ENCODE assay signal across 2 cellular contexts in the genomic region with DNA sequence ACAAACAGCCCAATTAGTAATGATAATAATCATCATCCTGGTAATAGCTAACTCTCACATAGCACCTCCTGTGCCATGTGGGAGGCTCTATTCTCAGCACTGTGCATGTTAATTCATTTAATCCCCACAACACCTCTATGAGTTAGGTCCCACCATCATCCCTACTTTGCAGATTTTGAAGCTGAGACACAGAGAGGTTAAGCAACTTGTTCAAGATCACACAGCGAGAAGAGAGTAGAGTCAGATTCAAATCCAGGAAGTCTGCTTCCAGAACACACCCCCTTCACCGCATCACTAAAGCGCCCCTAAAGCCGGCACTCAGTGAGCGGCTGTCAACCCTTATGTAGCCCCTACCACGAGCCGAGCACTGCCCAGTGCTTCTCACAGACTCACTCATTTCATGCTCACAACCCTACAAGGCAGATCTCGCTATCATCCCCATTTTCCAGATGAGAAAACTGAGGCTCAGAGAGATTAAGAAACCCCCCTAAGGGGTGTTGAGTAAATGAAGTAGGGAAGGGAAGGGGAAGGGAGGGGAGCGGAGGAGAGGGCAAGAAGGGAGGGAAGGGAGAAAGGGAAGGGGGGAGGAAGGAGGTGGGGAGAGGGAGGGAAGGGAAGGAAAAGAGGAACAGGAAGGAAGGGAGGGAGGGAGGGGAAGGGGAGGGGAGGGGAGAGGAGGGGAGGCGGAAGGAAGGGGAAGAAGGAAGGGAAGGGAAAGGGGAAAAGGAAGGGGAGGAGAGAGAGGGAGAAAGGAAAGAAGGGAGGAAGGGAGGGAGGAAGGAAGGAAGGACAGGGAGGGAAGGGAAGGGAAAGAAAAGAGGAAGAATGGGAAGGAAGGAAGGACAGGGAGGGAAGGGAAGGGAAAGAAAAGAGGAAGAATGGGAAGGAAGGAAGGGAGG.
TF ChIP-seq lines count a peak whose summit lies in the region.

No MANE protein-coding gene starts in this region.

TF ChIP-seq in HEK293, 187 proteins besides CTCF, POLR2A, EP300 and RAD21 (continued from another document):
- TF ChIP-seq, protein P1, sequence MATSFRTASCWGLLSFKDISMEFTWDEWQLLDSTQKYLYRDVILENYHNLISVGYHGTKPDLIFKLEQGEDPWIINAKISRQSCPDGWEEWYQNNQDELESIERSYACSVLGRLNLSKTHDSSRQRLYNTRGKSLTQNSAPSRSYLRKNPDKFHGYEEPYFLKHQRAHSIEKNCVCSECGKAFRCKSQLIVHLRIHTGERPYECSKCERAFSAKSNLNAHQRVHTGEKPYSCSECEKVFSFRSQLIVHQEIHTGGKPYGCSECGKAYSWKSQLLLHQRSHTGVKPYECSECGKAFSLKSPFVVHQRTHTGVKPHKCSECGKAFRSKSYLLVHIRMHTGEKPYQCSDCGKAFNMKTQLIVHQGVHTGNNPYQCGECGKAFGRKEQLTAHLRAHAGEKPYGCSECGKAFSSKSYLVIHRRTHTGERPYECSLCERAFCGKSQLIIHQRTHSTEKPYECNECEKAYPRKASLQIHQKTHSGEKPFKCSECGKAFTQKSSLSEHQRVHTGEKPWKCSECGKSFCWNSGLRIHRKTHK (tag by site-specific recombination; IDR thresholded peaks at IDR 0.05), result no peak
- TF ChIP-seq BCL11A (tag by site-specific recombination; IDR thresholded peaks at IDR 0.05; ENCODE audit: low read depth), result no peak
- no peak for TF ChIP-seq ZNF223 (tag by site-specific recombination; IDR thresholded peaks at IDR 0.05)
- TF ChIP-seq ZNF366 (tag by site-specific recombination; conservative IDR thresholded peaks at IDR 0.05), result peak; percentile 62; the same call in 1 of the 2 replicates
- TF ChIP-seq, protein P2, sequence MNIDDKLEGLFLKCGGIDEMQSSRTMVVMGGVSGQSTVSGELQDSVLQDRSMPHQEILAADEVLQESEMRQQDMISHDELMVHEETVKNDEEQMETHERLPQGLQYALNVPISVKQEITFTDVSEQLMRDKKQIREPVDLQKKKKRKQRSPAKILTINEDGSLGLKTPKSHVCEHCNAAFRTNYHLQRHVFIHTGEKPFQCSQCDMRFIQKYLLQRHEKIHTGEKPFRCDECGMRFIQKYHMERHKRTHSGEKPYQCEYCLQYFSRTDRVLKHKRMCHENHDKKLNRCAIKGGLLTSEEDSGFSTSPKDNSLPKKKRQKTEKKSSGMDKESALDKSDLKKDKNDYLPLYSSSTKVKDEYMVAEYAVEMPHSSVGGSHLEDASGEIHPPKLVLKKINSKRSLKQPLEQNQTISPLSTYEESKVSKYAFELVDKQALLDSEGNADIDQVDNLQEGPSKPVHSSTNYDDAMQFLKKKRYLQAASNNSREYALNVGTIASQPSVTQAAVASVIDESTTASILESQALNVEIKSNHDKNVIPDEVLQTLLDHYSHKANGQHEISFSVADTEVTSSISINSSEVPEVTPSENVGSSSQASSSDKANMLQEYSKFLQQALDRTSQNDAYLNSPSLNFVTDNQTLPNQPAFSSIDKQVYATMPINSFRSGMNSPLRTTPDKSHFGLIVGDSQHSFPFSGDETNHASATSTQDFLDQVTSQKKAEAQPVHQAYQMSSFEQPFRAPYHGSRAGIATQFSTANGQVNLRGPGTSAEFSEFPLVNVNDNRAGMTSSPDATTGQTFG (tag by site-specific recombination; IDR thresholded peaks at IDR 0.05; ENCODE audit: borderline replicate concordance), result no peak
- TF ChIP-seq ZNF701 (tag by site-specific recombination; IDR thresholded peaks at IDR 0.05), result no peak

TF ChIP-seq in K562, 482 proteins besides CTCF, POLR2A, EP300 and RAD21 (continued from another document and continues in another):
- TF ChIP-seq, protein P3, sequence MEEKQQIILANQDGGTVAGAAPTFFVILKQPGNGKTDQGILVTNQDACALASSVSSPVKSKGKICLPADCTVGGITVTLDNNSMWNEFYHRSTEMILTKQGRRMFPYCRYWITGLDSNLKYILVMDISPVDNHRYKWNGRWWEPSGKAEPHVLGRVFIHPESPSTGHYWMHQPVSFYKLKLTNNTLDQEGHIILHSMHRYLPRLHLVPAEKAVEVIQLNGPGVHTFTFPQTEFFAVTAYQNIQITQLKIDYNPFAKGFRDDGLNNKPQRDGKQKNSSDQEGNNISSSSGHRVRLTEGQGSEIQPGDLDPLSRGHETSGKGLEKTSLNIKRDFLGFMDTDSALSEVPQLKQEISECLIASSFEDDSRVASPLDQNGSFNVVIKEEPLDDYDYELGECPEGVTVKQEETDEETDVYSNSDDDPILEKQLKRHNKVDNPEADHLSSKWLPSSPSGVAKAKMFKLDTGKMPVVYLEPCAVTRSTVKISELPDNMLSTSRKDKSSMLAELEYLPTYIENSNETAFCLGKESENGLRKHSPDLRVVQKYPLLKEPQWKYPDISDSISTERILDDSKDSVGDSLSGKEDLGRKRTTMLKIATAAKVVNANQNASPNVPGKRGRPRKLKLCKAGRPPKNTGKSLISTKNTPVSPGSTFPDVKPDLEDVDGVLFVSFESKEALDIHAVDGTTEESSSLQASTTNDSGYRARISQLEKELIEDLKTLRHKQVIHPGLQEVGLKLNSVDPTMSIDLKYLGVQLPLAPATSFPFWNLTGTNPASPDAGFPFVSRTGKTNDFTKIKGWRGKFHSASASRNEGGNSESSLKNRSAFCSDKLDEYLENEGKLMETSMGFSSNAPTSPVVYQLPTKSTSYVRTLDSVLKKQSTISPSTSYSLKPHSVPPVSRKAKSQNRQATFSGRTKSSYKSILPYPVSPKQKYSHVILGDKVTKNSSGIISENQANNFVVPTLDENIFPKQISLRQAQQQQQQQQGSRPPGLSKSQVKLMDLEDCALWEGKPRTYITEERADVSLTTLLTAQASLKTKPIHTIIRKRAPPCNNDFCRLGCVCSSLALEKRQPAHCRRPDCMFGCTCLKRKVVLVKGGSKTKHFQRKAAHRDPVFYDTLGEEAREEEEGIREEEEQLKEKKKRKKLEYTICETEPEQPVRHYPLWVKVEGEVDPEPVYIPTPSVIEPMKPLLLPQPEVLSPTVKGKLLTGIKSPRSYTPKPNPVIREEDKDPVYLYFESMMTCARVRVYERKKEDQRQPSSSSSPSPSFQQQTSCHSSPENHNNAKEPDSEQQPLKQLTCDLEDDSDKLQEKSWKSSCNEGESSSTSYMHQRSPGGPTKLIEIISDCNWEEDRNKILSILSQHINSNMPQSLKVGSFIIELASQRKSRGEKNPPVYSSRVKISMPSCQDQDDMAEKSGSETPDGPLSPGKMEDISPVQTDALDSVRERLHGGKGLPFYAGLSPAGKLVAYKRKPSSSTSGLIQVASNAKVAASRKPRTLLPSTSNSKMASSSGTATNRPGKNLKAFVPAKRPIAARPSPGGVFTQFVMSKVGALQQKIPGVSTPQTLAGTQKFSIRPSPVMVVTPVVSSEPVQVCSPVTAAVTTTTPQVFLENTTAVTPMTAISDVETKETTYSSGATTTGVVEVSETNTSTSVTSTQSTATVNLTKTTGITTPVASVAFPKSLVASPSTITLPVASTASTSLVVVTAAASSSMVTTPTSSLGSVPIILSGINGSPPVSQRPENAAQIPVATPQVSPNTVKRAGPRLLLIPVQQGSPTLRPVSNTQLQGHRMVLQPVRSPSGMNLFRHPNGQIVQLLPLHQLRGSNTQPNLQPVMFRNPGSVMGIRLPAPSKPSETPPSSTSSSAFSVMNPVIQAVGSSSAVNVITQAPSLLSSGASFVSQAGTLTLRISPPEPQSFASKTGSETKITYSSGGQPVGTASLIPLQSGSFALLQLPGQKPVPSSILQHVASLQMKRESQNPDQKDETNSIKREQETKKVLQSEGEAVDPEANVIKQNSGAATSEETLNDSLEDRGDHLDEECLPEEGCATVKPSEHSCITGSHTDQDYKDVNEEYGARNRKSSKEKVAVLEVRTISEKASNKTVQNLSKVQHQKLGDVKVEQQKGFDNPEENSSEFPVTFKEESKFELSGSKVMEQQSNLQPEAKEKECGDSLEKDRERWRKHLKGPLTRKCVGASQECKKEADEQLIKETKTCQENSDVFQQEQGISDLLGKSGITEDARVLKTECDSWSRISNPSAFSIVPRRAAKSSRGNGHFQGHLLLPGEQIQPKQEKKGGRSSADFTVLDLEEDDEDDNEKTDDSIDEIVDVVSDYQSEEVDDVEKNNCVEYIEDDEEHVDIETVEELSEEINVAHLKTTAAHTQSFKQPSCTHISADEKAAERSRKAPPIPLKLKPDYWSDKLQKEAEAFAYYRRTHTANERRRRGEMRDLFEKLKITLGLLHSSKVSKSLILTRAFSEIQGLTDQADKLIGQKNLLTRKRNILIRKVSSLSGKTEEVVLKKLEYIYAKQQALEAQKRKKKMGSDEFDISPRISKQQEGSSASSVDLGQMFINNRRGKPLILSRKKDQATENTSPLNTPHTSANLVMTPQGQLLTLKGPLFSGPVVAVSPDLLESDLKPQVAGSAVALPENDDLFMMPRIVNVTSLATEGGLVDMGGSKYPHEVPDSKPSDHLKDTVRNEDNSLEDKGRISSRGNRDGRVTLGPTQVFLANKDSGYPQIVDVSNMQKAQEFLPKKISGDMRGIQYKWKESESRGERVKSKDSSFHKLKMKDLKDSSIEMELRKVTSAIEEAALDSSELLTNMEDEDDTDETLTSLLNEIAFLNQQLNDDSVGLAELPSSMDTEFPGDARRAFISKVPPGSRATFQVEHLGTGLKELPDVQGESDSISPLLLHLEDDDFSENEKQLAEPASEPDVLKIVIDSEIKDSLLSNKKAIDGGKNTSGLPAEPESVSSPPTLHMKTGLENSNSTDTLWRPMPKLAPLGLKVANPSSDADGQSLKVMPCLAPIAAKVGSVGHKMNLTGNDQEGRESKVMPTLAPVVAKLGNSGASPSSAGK (IDR thresholded peaks at IDR 0.05), result no peak
- TF ChIP-seq PHF21A (IDR thresholded peaks at IDR 0.05; ENCODE audit: borderline replicate concordance, low read depth), result no peak
- TF ChIP-seq, protein P4, sequence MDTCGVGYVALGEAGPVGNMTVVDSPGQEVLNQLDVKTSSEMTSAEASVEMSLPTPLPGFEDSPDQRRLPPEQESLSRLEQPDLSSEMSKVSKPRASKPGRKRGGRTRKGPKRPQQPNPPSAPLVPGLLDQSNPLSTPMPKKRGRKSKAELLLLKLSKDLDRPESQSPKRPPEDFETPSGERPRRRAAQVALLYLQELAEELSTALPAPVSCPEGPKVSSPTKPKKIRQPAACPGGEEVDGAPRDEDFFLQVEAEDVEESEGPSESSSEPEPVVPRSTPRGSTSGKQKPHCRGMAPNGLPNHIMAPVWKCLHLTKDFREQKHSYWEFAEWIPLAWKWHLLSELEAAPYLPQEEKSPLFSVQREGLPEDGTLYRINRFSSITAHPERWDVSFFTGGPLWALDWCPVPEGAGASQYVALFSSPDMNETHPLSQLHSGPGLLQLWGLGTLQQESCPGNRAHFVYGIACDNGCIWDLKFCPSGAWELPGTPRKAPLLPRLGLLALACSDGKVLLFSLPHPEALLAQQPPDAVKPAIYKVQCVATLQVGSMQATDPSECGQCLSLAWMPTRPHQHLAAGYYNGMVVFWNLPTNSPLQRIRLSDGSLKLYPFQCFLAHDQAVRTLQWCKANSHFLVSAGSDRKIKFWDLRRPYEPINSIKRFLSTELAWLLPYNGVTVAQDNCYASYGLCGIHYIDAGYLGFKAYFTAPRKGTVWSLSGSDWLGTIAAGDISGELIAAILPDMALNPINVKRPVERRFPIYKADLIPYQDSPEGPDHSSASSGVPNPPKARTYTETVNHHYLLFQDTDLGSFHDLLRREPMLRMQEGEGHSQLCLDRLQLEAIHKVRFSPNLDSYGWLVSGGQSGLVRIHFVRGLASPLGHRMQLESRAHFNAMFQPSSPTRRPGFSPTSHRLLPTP (IDR thresholded peaks at IDR 0.05; ENCODE audit: borderline replicate concordance, extremely low read depth, insufficient read length), result no peak
- TF ChIP-seq NCOA2 (IDR thresholded peaks at IDR 0.05; ENCODE audit: partially characterized antibody in 2 of 2), result no peak
- TF ChIP-seq COPS2 (conservative IDR thresholded peaks at IDR 0.05), result no peak
- TF ChIP-seq, protein P5, sequence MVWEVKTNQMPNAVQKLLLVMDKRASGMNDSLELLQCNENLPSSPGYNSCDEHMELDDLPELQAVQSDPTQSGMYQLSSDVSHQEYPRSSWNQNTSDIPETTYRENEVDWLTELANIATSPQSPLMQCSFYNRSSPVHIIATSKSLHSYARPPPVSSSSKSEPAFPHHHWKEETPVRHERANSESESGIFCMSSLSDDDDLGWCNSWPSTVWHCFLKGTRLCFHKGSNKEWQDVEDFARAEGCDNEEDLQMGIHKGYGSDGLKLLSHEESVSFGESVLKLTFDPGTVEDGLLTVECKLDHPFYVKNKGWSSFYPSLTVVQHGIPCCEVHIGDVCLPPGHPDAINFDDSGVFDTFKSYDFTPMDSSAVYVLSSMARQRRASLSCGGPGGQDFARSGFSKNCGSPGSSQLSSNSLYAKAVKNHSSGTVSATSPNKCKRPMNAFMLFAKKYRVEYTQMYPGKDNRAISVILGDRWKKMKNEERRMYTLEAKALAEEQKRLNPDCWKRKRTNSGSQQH (CRISPR knock-in tag; IDR thresholded peaks at IDR 0.05), result no peak
- TF ChIP-seq, protein P6, sequence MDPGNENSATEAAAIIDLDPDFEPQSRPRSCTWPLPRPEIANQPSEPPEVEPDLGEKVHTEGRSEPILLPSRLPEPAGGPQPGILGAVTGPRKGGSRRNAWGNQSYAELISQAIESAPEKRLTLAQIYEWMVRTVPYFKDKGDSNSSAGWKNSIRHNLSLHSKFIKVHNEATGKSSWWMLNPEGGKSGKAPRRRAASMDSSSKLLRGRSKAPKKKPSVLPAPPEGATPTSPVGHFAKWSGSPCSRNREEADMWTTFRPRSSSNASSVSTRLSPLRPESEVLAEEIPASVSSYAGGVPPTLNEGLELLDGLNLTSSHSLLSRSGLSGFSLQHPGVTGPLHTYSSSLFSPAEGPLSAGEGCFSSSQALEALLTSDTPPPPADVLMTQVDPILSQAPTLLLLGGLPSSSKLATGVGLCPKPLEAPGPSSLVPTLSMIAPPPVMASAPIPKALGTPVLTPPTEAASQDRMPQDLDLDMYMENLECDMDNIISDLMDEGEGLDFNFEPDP (CRISPR knock-in tag; IDR thresholded peaks at IDR 0.05), result no peak
- TF ChIP-seq, protein P7, sequence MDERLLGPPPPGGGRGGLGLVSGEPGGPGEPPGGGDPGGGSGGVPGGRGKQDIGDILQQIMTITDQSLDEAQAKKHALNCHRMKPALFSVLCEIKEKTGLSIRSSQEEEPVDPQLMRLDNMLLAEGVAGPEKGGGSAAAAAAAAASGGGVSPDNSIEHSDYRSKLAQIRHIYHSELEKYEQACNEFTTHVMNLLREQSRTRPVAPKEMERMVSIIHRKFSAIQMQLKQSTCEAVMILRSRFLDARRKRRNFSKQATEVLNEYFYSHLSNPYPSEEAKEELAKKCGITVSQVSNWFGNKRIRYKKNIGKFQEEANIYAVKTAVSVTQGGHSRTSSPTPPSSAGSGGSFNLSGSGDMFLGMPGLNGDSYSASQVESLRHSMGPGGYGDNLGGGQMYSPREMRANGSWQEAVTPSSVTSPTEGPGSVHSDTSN (CRISPR knock-in tag; IDR thresholded peaks at IDR 0.05; ENCODE audit: low read depth), result no peak
- TF ChIP-seq, protein P7 (tag; conservative IDR thresholded peaks at IDR 0.05; ENCODE audit: low read depth), result no peak
- no peak for TF ChIP-seq BDP1 (IDR thresholded peaks at IDR 0.05; ENCODE audit: insufficient read depth, insufficient read length)
- TF ChIP-seq, protein P8, sequence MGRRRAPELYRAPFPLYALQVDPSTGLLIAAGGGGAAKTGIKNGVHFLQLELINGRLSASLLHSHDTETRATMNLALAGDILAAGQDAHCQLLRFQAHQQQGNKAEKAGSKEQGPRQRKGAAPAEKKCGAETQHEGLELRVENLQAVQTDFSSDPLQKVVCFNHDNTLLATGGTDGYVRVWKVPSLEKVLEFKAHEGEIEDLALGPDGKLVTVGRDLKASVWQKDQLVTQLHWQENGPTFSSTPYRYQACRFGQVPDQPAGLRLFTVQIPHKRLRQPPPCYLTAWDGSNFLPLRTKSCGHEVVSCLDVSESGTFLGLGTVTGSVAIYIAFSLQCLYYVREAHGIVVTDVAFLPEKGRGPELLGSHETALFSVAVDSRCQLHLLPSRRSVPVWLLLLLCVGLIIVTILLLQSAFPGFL (CRISPR knock-in tag; IDR thresholded peaks at IDR 0.05), result no peak
- no peak for TF ChIP-seq NR3C1 (CRISPR knock-in tag; IDR thresholded peaks at IDR 0.05)
- TF ChIP-seq XRCC4 (IDR thresholded peaks at IDR 0.05; ENCODE audit: extremely low read depth, insufficient read depth, insufficient read length), result no peak
